Comparison of ENCODE assay signal across 8 cellular contexts in genomic region chr17:50425682-50426471, GRCh38. TPM values are rescaled to one million over a fixed set of nuclear protein-coding genes. Genes with fewer than 3 reads are reported as not detected.
DNase-seq lines count a peak whose midpoint lies in the region; TF ChIP-seq lines count a peak whose summit lies in the region.

ACSF2 (plus strand) TSS chr17:50426218; CDS start chr17:50426262, 44 bp downstream.

- H3K4me1 ChIP-seq in left ventricle myocardium inferior (peaks cover 49% of the 10 kb centered on the region), uterus (peaks cover 0 to 4% of the 10 kb centered on the region in 2 donors)

- no peak for TF ChIP-seq CTCF in left ventricle myocardium inferior (IDR thresholded peaks at IDR 0.05; ENCODE audit: borderline replicate concordance)
- no peak for TF ChIP-seq CTCF in uterus (IDR thresholded peaks at IDR 0.05)

- H3K9me3 ChIP-seq in left ventricle myocardium inferior (replicated peaks), result no peaks in the 10 kb centered on the region
- H3K9me3 ChIP-seq in uterus, result no peaks in the 10 kb centered on the region

- H3K4me3 ChIP-seq in left ventricle myocardium inferior, result peak within 1 kb of the TSS; percentile 90
- peak within 1 kb of the TSS; percentile 68 to 80 for H3K4me3 ChIP-seq in uterus

- intact Hi-C loops in left ventricle myocardium inferior (cut with micrococcal nuclease), result no loop called here
- intact Hi-C loops in uterus (cut with DNase I; ENCODE audit: low total_unique reads), result no loop called here

- H3K27ac ChIP-seq in left ventricle myocardium inferior (replicated peaks) (peak within 1 kb of the TSS; percentile 83), uterus (peak within 1 kb of the TSS; percentile 86)

- H3K27me3 ChIP-seq in left ventricle myocardium inferior (ENCODE audit: low read depth) (no peaks in the 10 kb centered on the region), uterus (no peaks in the 10 kb centered on the region)

- DNase-seq in NCI-H345 (lab: John Stamatoyannopoulos, UW) (peak; percentile 7), NCI-H345 treated with DMSO at 0.1 percent for 48 hours (lab: John Stamatoyannopoulos, UW; ENCODE audit: unreplicated experiment) (no peak), HK-2 (ENCODE audit: unreplicated experiment) (peak; percentile 79), T-helper 1 cell (peak; percentile 51 to 71 (median 64)), left ventricle myocardium inferior (peak; percentile 76), retina (peak; percentile 72), uterus (peak; percentile 60 to 75)
- peak; percentile 12 for DNase-seq in activated naive CD8-positive, alpha-beta T cell treated with anti-CD3 and anti-CD28 coated beads, Interleukin-2, amount 50 U/mL, for 16 hours (ENCODE audit: low read depth, low spot score)

- TF ChIP-seq POLR2A in uterus (IDR thresholded peaks at IDR 0.05), result peak; percentile 38 to 59

- H3K36me3 ChIP-seq in left ventricle myocardium inferior, result no peaks in the 10 kb centered on the region
- H3K36me3 ChIP-seq in uterus, result no peaks in the 10 kb centered on the region

RNA-seq across cellular contexts. Expression of gene ACSF2, which starts in this region (rescaled TPM):
- total RNA-seq in left ventricle myocardium inferior, result 18.2 TPM
- total RNA-seq in uterus, result 10 to 100 TPM; 16.7 to 60.6 (median 45.7) TPM
